ENCODE assay signal across 29 cellular contexts in the genomic region with DNA sequence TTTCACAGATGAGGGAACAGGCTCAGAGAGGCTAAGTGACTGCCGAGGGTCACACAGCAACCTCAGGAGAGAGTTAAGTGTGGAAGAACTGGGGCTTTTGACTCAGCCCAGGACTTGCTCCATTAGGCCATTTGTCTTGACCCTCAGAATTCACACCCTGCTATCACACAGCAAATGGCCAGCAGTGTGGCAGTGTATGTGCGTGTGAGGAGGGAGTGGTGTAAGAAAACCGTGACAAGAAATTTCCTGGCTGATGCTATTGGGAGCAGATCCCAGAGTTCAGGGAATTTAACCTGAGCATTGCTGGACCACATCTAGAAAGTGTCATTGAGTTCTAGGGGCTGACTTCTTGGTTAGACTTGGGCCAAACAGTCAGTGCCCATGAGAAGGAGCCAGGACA. TPM values are rescaled to one million over a fixed set of nuclear protein-coding genes. Genes with fewer than 3 reads are reported as not detected.
DNase-seq lines count a peak whose midpoint lies in the region; ATAC-seq and TF ChIP-seq lines count a peak whose summit lies in the region.
"Had no signal": no experiment of that assay in that cellular context is flagged by ENCODE, and none has a peak within 500 bp of the region (broad histone marks: within the 10 kb centered on the region; RNA-seq: fewer than 3 reads in every experiment).

No MANE protein-coding gene starts in this region.

- DNase-seq in heart left ventricle (no peak), Right ventricle myocardium superior (no peak), hepatocyte (ENCODE audit: low spot score) (no peak), occipital lobe (lab: John Stamatoyannopoulos, UW) (no peak), SKM-1 treated with dmso at 0.1 percent for 144 hours (lab: John Stamatoyannopoulos, UW; ENCODE audit: unreplicated experiment) (no peak), COR-L47 (lab: John Stamatoyannopoulos, UW) (no peak)
- DNase-seq: 8988T; activated CD4-positive, alpha-beta T cell treated with anti-CD3 and anti-CD28 coated beads, Interleukin-2, amount 10 ng/mL, durations not matched to agents 7 days and 5 days; activated gamma-delta T cell treated with Interleukin-2 at 50 U/mL for 16 hours; activated T-cell treated with anti-CD3 and anti-CD28 coated beads, Interleukin-2, amount 50 U/mL, for 24 hours; islet precursor cell; Kasumi-1; NCI-H187; NCI-H2171 treated with DMSO at 0.1 percent for 48 hours; NK-92 treated with Interleukin-12 subunit alpha and Interleukin-12 subunit beta, amount 100 ng/mL, for 24 hours; PC-3; SHP77 treated with DMSO at 0.1 percent for 48 hours; small intestine; upper lobe of left lung had no signal

- no peaks in the 10 kb centered on the region for H3K9me2 ChIP-seq in hepatocyte (replicated peaks; ENCODE audit: insufficient read depth)

- H3K9me3 ChIP-seq in heart left ventricle: no peaks in the 10 kb centered on the region
- H3K9me3 ChIP-seq in hepatocyte (ENCODE audit: low read depth): no peaks in the 10 kb centered on the region
- no peaks in the 10 kb centered on the region for H3K9me3 ChIP-seq in parathyroid adenoma (ENCODE audit: control insufficient read depth, low read length)
- H3K9me3 ChIP-seq: neutrophil, upper lobe of left lung had no signal

- ATAC-seq in heart left ventricle: peak in 3 of 4 donors; percentile 19 to 45 (median 39)
- no peak for ATAC-seq in Right ventricle myocardium superior (ENCODE audit: poor library complexity)
- no peak for ATAC-seq in HG03175 (IDR thresholded peaks at IDR 0.05; ENCODE audit: unreplicated experiment)
- ATAC-seq: PC-3, WTC11 had no signal

- H3K27me3 ChIP-seq in heart left ventricle: no peaks in the 10 kb centered on the region
- no peaks in the 10 kb centered on the region for H3K27me3 ChIP-seq in hepatocyte
- no peaks in the 10 kb centered on the region for H3K27me3 ChIP-seq in parathyroid adenoma (ENCODE audit: control insufficient read depth, insufficient read depth, low read length)
- H3K27me3 ChIP-seq: neutrophil, upper lobe of left lung had no signal

- TF ChIP-seq POLR2A in heart left ventricle (IDR thresholded peaks at IDR 0.05): no peak

- no peaks in the 10 kb centered on the region for H3K79me2 ChIP-seq in hepatocyte
- H3K79me2 ChIP-seq in parathyroid adenoma: no peaks in the 10 kb centered on the region

- no peak overlapping the region for H3K9ac ChIP-seq in parathyroid adenoma

- WGBS in heart left ventricle, 4 donors: 49 to 55% (median 51%) methylated on average over 3 of the region's 3 CpGs
- 60% methylated on average over 3 of the region's 3 CpGs for WGBS in hepatocyte (ENCODE audit: low lambda C conversion rate, missing lambda C conversion rate)

- H3K36me3 ChIP-seq in heart left ventricle: no peaks in the 10 kb centered on the region
- no peaks in the 10 kb centered on the region for H3K36me3 ChIP-seq in hepatocyte (replicated peaks; ENCODE audit: insufficient read depth, low read depth)
- no peaks in the 10 kb centered on the region for H3K36me3 ChIP-seq in parathyroid adenoma (ENCODE audit: control insufficient read depth, insufficient read depth, low read length)
- H3K36me3 ChIP-seq: neutrophil, upper lobe of left lung had no signal

- H3K4me2 ChIP-seq in hepatocyte: no peak overlapping the region
- H3K4me2 ChIP-seq in parathyroid adenoma (ENCODE audit: low read length): no peak overlapping the region

- no peak overlapping the region for H3K27ac ChIP-seq in heart left ventricle
- H3K27ac ChIP-seq in hepatocyte: peak overlapping the region; percentile 2
- no peak overlapping the region for H3K27ac ChIP-seq in parathyroid adenoma
- H3K27ac ChIP-seq: neutrophil had no signal

- no peak for TF ChIP-seq CTCF in heart left ventricle (IDR thresholded peaks at IDR 0.05)
- TF ChIP-seq CTCF in hepatocyte (IDR thresholded peaks at IDR 0.05; ENCODE audit: poor library complexity): no peak
- TF ChIP-seq CTCF in parathyroid adenoma (IDR thresholded peaks at IDR 0.05): no peak

- H3K4me1 ChIP-seq in heart left ventricle: peaks cover 0 to 29% (median 0%) of the 10 kb centered on the region in 12 donors
- H3K4me1 ChIP-seq in hepatocyte (ENCODE audit: insufficient read depth): peaks cover 9% of the 10 kb centered on the region
- peaks cover 10% of the 10 kb centered on the region for H3K4me1 ChIP-seq in parathyroid adenoma

- no peaks in the 10 kb centered on the region for H4K20me1 ChIP-seq in hepatocyte (ENCODE audit: insufficient read depth, poor library complexity, severe bottlenecking)

- intact Hi-C loops in heart left ventricle (cut with DNase I) (no loop called here), Right ventricle myocardium superior (cut with DNase I) (no loop called here)

- no peak overlapping the region for H3K4me3 ChIP-seq in heart left ventricle
- H3K4me3 ChIP-seq in hepatocyte: no peak overlapping the region
- H3K4me3 ChIP-seq in parathyroid adenoma (ENCODE audit: low read depth, low read length): no peak overlapping the region
- H3K4me3 ChIP-seq: GM12878, upper lobe of left lung had no signal

- H2AFZ ChIP-seq in hepatocyte: no peak overlapping the region
- peak overlapping the region; percentile 2 for H2AFZ ChIP-seq in parathyroid adenoma

RNA-seq across cellular contexts. Expression of gene VWA2, which starts 18.4 kb away (rescaled TPM):
- total RNA-seq in heart left ventricle: under 1 TPM in 1 of 9 donors, not detected in 8; 0.41 TPM
- polyA plus RNA-seq in heart left ventricle: under 1 TPM in 1 of 2 donors, not detected in 1; 0.03 TPM
- total RNA-seq in Right ventricle myocardium superior: 0.08 TPM
- 10.8 and 12.3 TPM in 2 replicates for total RNA-seq in hepatocyte
- polyA plus RNA-seq in hepatocyte: 2.2 and 6.3 TPM in 2 replicates
- total RNA-seq in occipital lobe: 3.6 TPM
- total RNA-seq: activated CD4-positive, alpha-beta T cell treated with anti-CD3 and anti-CD28 coated beads, Interleukin-2, amount 10 ng/mL, durations not matched to agents 7 days and 5 days; Daoy; dermis microvascular lymphatic vessel endothelial cell; GM12878; PC-3; pulmonary artery endothelial cell had no signal
- polyA plus RNA-seq: CD4-positive, CD25-positive, alpha-beta regulatory T cell; liver had no signal

Comparison
In these comparisons a context has a peak if more than half of its experiments do, and no peak if none do; other contexts are left out.
1. ATAC-seq: peak in heart left ventricle (3 of 4); none in Right ventricle myocardium superior (single experiment) and HG03175 (single experiment).